17 cellular contexts compared by ENCODE assay signal in the genomic region with DNA sequence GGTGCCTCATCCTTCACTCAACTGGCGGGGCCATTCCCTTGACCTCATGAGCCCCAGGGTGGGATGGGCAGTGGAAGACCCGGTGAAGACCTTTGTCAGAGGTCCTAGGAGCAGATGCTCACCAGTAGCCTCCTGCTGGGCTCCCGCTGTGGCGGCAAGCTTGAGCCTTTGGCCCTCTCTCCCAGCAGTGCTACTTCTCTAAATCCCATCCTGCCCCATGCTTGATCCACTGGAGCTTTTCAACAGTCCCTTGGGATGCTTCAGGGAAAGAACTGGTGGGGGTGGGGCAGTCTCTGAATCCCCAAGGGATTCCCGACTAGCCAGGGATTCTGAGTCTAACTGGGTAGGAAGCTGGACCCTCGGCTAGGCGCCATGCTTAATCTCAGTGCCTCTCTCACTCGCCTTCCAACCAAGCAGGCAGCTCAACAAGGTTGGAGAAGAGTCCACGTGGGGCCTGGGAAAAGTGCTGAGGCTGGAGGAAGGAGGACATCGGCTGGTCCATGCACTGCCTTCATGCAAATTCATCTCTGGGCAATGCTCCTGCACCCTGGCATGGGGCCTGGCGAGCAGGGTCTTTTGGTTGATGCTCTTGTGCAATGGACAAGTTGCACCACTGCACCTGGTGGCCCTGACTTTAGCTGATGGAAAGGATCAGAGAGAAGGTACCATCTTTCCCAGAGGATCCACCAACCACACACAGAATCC.
"Had no signal": no experiment of that assay in that cellular context is flagged by ENCODE, and none has a peak within 500 bp of the region (broad histone marks: within the 10 kb centered on the region; RNA-seq: fewer than 3 reads in every experiment).

No MANE protein-coding gene starts in this region.

- ATAC-seq: heart left ventricle; naive thymus-derived CD4-positive, alpha-beta T cell; pancreas had no signal

- H3K4me3 ChIP-seq: dorsolateral prefrontal cortex, heart left ventricle, pancreas, tibial artery, upper lobe of left lung, uterus had no signal

- H3K9me3 ChIP-seq: heart left ventricle, pancreas, tibial artery, upper lobe of left lung, uterus had no signal

- DNase-seq: cortex of kidney; dorsolateral prefrontal cortex; effector CD8-positive, alpha-beta T cell; hippocampal formation; kidney glomerular epithelial cell; mammary epithelial cell; naive thymus-derived CD4-positive, alpha-beta T cell; nucleus accumbens; pancreas; right cardiac atrium; stimulated activated CD4-positive, alpha-beta T cell treated with anti-CD3 and anti-CD28 coated beads, Interleukin-2, amount 100 ng/mL, for 48 hours; tibial artery; upper lobe of left lung; uterus had no signal

- H3K4me1 ChIP-seq: heart left ventricle, pancreas, tibial artery, upper lobe of left lung, uterus had no signal

- H3K27me3 ChIP-seq: pancreas, upper lobe of left lung, uterus had no signal

- H3K27ac ChIP-seq: dorsolateral prefrontal cortex, heart left ventricle, pancreas, tibial artery, upper lobe of left lung, uterus had no signal

- H3K36me3 ChIP-seq: heart left ventricle, pancreas, tibial artery, upper lobe of left lung, uterus had no signal

- FAIRE-seq: frontal cortex, pancreas, small intestine had no signal
